ENCODE assay signal across 8 cellular contexts in the genomic region with DNA sequence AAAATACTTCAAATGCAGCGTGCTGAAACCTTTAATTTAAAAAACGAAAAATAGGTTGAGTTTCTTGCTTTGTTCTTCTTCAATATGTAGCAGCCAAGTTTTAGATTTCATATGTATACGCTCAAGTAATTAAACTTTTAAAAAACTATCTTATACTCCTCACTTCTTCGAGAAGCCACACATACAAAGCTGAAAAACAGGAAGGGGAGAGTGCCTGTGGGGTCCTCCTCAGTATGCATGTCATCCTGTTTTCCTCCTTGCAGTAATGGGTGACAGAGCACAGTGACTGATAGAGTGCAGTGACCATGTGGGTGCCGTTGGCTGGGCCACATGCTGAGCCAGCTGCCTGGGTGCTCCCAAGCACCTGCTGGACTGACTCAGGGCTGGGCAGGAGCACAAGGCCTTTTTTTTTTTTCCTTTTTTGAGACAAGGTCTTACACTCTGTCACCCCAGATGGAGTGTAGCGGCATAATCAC. TPM values are rescaled to one million over a fixed set of nuclear protein-coding genes. Genes with fewer than 3 reads are reported as not detected.
DNase-seq lines count a peak whose midpoint lies in the region; ATAC-seq and TF ChIP-seq lines count a peak whose summit lies in the region.

No MANE protein-coding gene starts in this region.

- H3K27me3 ChIP-seq in right cardiac atrium (ENCODE audit: control insufficient read depth, insufficient read depth) (no peaks in the 10 kb centered on the region), left ventricle myocardium inferior (ENCODE audit: low read depth) (no peaks in the 10 kb centered on the region), subcutaneous abdominal adipose tissue (ENCODE audit: control insufficient read depth in 5 of 5, insufficient read depth in 4 of 5, low read length in 5 of 5) (no peaks in the 10 kb centered on the region)

- H2AFZ ChIP-seq in OCI-LY7 (ENCODE audit: low read length): peak overlapping the region; percentile 35; the same call in 1 of the 2 replicates

- DNase-seq in right cardiac atrium: no peak
- no peak for DNase-seq in left ventricle myocardium inferior
- peak; percentile 78 for DNase-seq in OCI-LY7 (ENCODE audit: low spot score)
- peak; percentile 41 for DNase-seq in effector CD4-positive, alpha-beta T cell
- DNase-seq in nucleus accumbens (lab: John Stamatoyannopoulos, UW): no peak
- DNase-seq in left colon: no peak
- DNase-seq in 8988T: no peak

- TF ChIP-seq CTCF in left ventricle myocardium inferior (IDR thresholded peaks at IDR 0.05; ENCODE audit: borderline replicate concordance) (no peak), OCI-LY7 (conservative IDR thresholded peaks at IDR 0.05; ENCODE audit: low read length) (no peak)

- no peak overlapping the region for H3K9ac ChIP-seq in subcutaneous abdominal adipose tissue (ENCODE audit: low read length in 5 of 5)

- BruUV-seq in OCI-LY7 (replicated peaks; lab: Mats Ljungman, UMichigan): no TSS peak

- no peak overlapping the region for H3K4me3 ChIP-seq in right cardiac atrium (ENCODE audit: low read length)
- no peak overlapping the region for H3K4me3 ChIP-seq in left ventricle myocardium inferior
- no peak overlapping the region for H3K4me3 ChIP-seq in OCI-LY7 (ENCODE audit: low read depth, low read length, poor library complexity, severe bottlenecking)
- peak overlapping the region in 3 of 5 donors; percentile 32 to 46 (median 43) for H3K4me3 ChIP-seq in subcutaneous abdominal adipose tissue (ENCODE audit: low read depth in 1 of 5, low read length in 5 of 5)

- intact Hi-C loops in right cardiac atrium (cut with DNase I): no loop called here
- intact Hi-C loops in left ventricle myocardium inferior (cut with micrococcal nuclease): no loop called here
- intact Hi-C loops in OCI-LY7 (cut with micrococcal nuclease; ENCODE audit: unreplicated experiment): no loop called here
- intact Hi-C loops in left colon (cut with DNase I, micrococcal nuclease): no loop called here

- H3K9me2 ChIP-seq in OCI-LY7 (ENCODE audit: insufficient read depth, low read length): no peaks in the 10 kb centered on the region

- no peaks in the 10 kb centered on the region for H3K79me2 ChIP-seq in OCI-LY7 (ENCODE audit: insufficient read depth, low read depth, low read length)

- POLR2A ChIA-PET in OCI-LY7 (lab: Charles Lee): interaction anchor here (0.7 kb wide), 1 partner anchor 23 kb away, joined by 4 read pairs; no protein-coding TSS in a partner anchor

- H3K4me1 ChIP-seq in right cardiac atrium (ENCODE audit: control insufficient read depth, insufficient read depth, low read length): peaks cover 6% of the 10 kb centered on the region
- H3K4me1 ChIP-seq in left ventricle myocardium inferior: peaks cover 15% of the 10 kb centered on the region
- H3K4me1 ChIP-seq in OCI-LY7 (ENCODE audit: insufficient read depth, low read length, poor library complexity, severe bottlenecking): peaks cover 36% of the 10 kb centered on the region
- peaks cover 0 to 13% (median 0%) of the 10 kb centered on the region in 5 donors for H3K4me1 ChIP-seq in subcutaneous abdominal adipose tissue (ENCODE audit: control insufficient read depth in 5 of 5, insufficient read depth in 5 of 5, low read length in 5 of 5)

- H3K9me3 ChIP-seq in right cardiac atrium (ENCODE audit: control insufficient read depth, low read length) (no peaks in the 10 kb centered on the region), left ventricle myocardium inferior (replicated peaks) (peaks cover under 1% of the 10 kb centered on the region), OCI-LY7 (ENCODE audit: low read length) (no peaks in the 10 kb centered on the region), subcutaneous abdominal adipose tissue (ENCODE audit: control insufficient read depth in 5 of 5, low read length in 5 of 5) (peaks cover 0 to 3% (median 0%) of the 10 kb centered on the region in 5 donors)

- H3K36me3 ChIP-seq in left ventricle myocardium inferior (peaks cover 49% of the 10 kb centered on the region), OCI-LY7 (ENCODE audit: insufficient read depth, low read length) (peaks cover 10% of the 10 kb centered on the region), subcutaneous abdominal adipose tissue (ENCODE audit: control insufficient read depth in 5 of 5, insufficient read depth in 5 of 5, low read length in 5 of 5) (peaks cover 0 to 24% (median 11%) of the 10 kb centered on the region in 5 donors)

- peak overlapping the region; percentile 48 for H3K4me2 ChIP-seq in OCI-LY7 (ENCODE audit: low read length)

- WGBS in right cardiac atrium: 70% methylated on average over 6 of the region's 6 CpGs

- peak overlapping the region; percentile 7 for H3K27ac ChIP-seq in right cardiac atrium (ENCODE audit: low read length)
- no peak overlapping the region for H3K27ac ChIP-seq in left ventricle myocardium inferior (replicated peaks)
- peak overlapping the region; percentile 49 for H3K27ac ChIP-seq in OCI-LY7 (ENCODE audit: low read depth, low read length, poor library complexity, severe bottlenecking)
- H3K27ac ChIP-seq in subcutaneous abdominal adipose tissue (ENCODE audit: low read depth, low read length): no peak overlapping the region

- no peaks in the 10 kb centered on the region for H4K20me1 ChIP-seq in OCI-LY7 (ENCODE audit: insufficient read depth, low read length)

- CTCF ChIA-PET in OCI-LY7 (lab: Charles Lee; ENCODE audit: unreplicated experiment): no interaction called here

- peak in 1 of 2 donors; percentile 39 for ATAC-seq in right cardiac atrium
- ATAC-seq in left colon: no peak

RNA-seq across cellular contexts. Expression of a gene that starts 33.3 kb away (rescaled TPM):
- total RNA-seq in right cardiac atrium (10 to 100 TPM; 25.7 to 35.4 (median 28.1) TPM), left ventricle myocardium inferior (26.7 TPM), OCI-LY7 (2022) (20.5 and 30.4 TPM in 2 replicates), left colon (10 to 100 TPM; 32.2 to 35.5 TPM)
- 27.3 TPM for polyA plus RNA-seq in right cardiac atrium
- 21.9 and 23.6 TPM in 2 replicates for total RNA-seq in OCI-LY7 (2014; rRNA removed; shearing (Covaris generic))

Comparison
In these comparisons a context has a peak if more than half of its experiments do, and no peak if none do; other contexts are left out.
1. H3K27ac ChIP-seq: peak in right cardiac atrium (single experiment) and OCI-LY7 (single experiment); none in left ventricle myocardium inferior (single experiment) and subcutaneous abdominal adipose tissue (single experiment).
2. DNase-seq: peak in OCI-LY7 (single experiment) and effector CD4-positive, alpha-beta T cell (single experiment); none in right cardiac atrium (0 of 3), left ventricle myocardium inferior (single experiment), nucleus accumbens (0 of 56), left colon (0 of 2) and 8988T (single experiment).
3. H3K4me3 ChIP-seq: peak in subcutaneous abdominal adipose tissue (3 of 5); none in right cardiac atrium (single experiment), left ventricle myocardium inferior (single experiment) and OCI-LY7 (single experiment).